Comparison of ENCODE assay signal across 18 cellular contexts in genomic region chr18:70338890-70339289, GRCh38.
"Had no signal": no experiment of that assay in that cellular context is flagged by ENCODE, and none has a peak within 500 bp of the region (broad histone marks: within the 10 kb centered on the region; RNA-seq: fewer than 3 reads in every experiment).

No MANE protein-coding gene starts in this region.

- H3K4me1 Mint-ChIP-seq: natural killer cell had no signal

- H3K9me3 ChIP-seq: uterus had no signal

- H3K27ac Mint-ChIP-seq: dendritic cell treated with granulocyte-macrophage colony-stimulating factor and Interleukin-4, amounts not matched to agents 40 ng/mL and 50 ng/mL, for 4 days; effector memory CD8-positive, alpha-beta T cell; natural killer cell had no signal

- H3K27me3 Mint-ChIP-seq: dendritic cell treated with granulocyte-macrophage colony-stimulating factor and Interleukin-4, amounts not matched to agents 40 ng/mL and 50 ng/mL, for 4 days; effector memory CD8-positive, alpha-beta T cell had no signal

- H3K36me3 Mint-ChIP-seq: natural killer cell had no signal

- H3K4me3 ChIP-seq: mucosa of descending colon, right atrium auricular region, spleen, upper lobe of left lung, uterus had no signal

- DNase-seq: effector memory CD8-positive, alpha-beta T cell; erythroblast; foreskin keratinocyte; head of caudate nucleus; hippocampal formation; mucosa of descending colon; natural killer cell; posterior cingulate gyrus; spleen; stimulated activated CD4-positive, alpha-beta T cell treated with anti-CD3 and anti-CD28 coated beads, Interleukin-15, amount 100 ng/mL, for 24 hours; stimulated activated CD4-positive, alpha-beta T cell treated with anti-CD3 and anti-CD28 coated beads, Interleukin-1b, Interleukin-23, amount 100 ng/mL, for 48 hours; stimulated activated CD4-positive, alpha-beta T cell treated with anti-CD3 and anti-CD28 coated beads, Interleukin-4, amount 100 ng/mL, for 4 hours; stimulated activated naive CD4-positive, alpha-beta T cell; upper lobe of left lung; uterus had no signal

- ATAC-seq: effector memory CD8-positive, alpha-beta T cell; foreskin keratinocyte; mucosa of descending colon; natural killer cell had no signal

- H3K27ac ChIP-seq: right atrium auricular region, spleen, upper lobe of left lung, uterus had no signal

- H3K36me3 ChIP-seq: spleen, uterus had no signal

- H3K27me3 ChIP-seq: foreskin keratinocyte, right atrium auricular region, spleen, upper lobe of left lung, uterus had no signal

- H3K4me3 Mint-ChIP-seq: dendritic cell treated with granulocyte-macrophage colony-stimulating factor and Interleukin-4, amounts not matched to agents 40 ng/mL and 50 ng/mL, for 4 days; effector memory CD8-positive, alpha-beta T cell; natural killer cell; neural crest cell had no signal

- H3K4me1 ChIP-seq: spleen, upper lobe of left lung, uterus had no signal

- H3K9me3 Mint-ChIP-seq: dendritic cell treated with granulocyte-macrophage colony-stimulating factor and Interleukin-4, amounts not matched to agents 40 ng/mL and 50 ng/mL, for 4 days; effector memory CD8-positive, alpha-beta T cell; natural killer cell had no signal
